Comparison of ENCODE assay signal across 23 cellular contexts in the genomic region with DNA sequence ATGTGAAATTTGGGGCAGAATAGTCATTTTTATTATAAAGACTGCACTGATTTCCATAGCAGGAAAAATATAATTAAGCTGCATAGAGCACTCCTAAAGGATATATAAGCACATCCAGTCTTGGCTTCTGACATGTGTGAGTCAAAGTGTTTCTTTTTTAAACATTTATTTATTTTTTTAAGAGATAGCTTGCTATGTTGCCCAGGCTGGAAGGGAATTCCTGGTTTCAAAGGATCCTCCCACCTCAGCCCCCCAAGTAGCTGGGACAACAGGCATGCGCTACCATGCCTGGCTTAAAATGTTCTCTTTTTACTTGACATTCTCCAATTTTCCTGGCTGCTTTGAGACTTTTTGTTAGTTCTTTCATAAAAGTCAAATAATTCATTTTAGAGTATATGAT.
A peak's percentile ranks its signal among the peaks of the same experiment; 100 is the strongest.
DNase-seq lines count a peak whose midpoint lies in the region; ATAC-seq, FAIRE-seq and TF ChIP-seq lines count a peak whose summit lies in the region.
"Had no signal": no experiment of that assay in that cellular context is flagged by ENCODE, and none has a peak within 500 bp of the region (broad histone marks: within the 10 kb centered on the region; RNA-seq: fewer than 3 reads in every experiment).

No MANE protein-coding gene starts in this region.

- H3K27ac ChIP-seq in GM23248 (no peak overlapping the region), smooth muscle cell (ENCODE audit: low read depth) (peak overlapping the region; percentile 58), kidney (ENCODE audit: low read depth in 2 of 2, low read length in 2 of 2) (no peak overlapping the region)
- H3K27ac ChIP-seq: Peyer's patch, SJCRH30 had no signal

- H2AFZ ChIP-seq in GM23248: no peak overlapping the region
- H2AFZ ChIP-seq in smooth muscle cell (ENCODE audit: low read depth): no peak overlapping the region

- ATAC-seq in activated naive CD4-positive, alpha-beta T cell treated with anti-CD3 and anti-CD28 coated beads, Interleukin-2, amount 50 U/mL, for 72 hours: no peak
- ATAC-seq in GM18867 (IDR thresholded peaks at IDR 0.05; ENCODE audit: unreplicated experiment): no peak
- ATAC-seq: A549, GM12878 had no signal

- H3K9me3 ChIP-seq in GM23248 (ENCODE audit: low read depth) (no peaks in the 10 kb centered on the region), smooth muscle cell (replicated peaks; ENCODE audit: low read depth) (no peaks in the 10 kb centered on the region), kidney (ENCODE audit: control insufficient read depth in 1 of 2, low read length in 2 of 2) (no peaks in the 10 kb centered on the region)
- H3K9me3 ChIP-seq: A549, Peyer's patch, SJCRH30 had no signal

- H3K4me2 ChIP-seq in GM23248 (ENCODE audit: unreplicated experiment) (peak overlapping the region; percentile 50), smooth muscle cell (peak overlapping the region; percentile 73)
- H3K4me2 ChIP-seq: A549 had no signal

- in situ Hi-C loops in GM23248 (cut with MboI): no loop called here

- peaks cover 15% of the 10 kb centered on the region for H3F3A ChIP-seq in GM23248 (ENCODE audit: insufficient read depth)
- no peaks in the 10 kb centered on the region for H3F3A ChIP-seq in smooth muscle cell (ENCODE audit: low read depth)

- H3K36me3 Mint-ChIP-seq in activated naive CD4-positive, alpha-beta T cell treated with anti-CD3 and anti-CD28 coated beads, Interleukin-2, amount 50 U/mL, for 72 hours: no peaks in the 10 kb centered on the region
- H3K36me3 Mint-ChIP-seq: CD14-positive monocyte had no signal

- DNase-seq in GM23248 (peak; percentile 24), amniotic stem cell (lab: John Stamatoyannopoulos, UW) (peak; percentile 5), fibroblast of mammary gland (ENCODE audit: low read depth) (peak; percentile 44), smooth muscle cell (lab: John Stamatoyannopoulos, UW; ENCODE audit: unreplicated experiment) (no peak), GDM1 (lab: John Stamatoyannopoulos, UW) (no peak), kidney (no peak)
- no peak for DNase-seq in activated naive CD4-positive, alpha-beta T cell treated with anti-CD3 and anti-CD28 coated beads, Interleukin-2, amount 50 U/mL, for 72 hours (ENCODE audit: low spot score in 2 of 2)
- DNase-seq: DMS53, GOT3, HCEC 1CT, KG1, NCI-H1694, NCI-H2081, NCI-H2171, NCI-H524 treated with DMSO at 0.1 percent for 48 hours, NCI-H82, Peyer's patch, SJCRH30 had no signal

- H3K9me3 Mint-ChIP-seq in activated naive CD4-positive, alpha-beta T cell treated with anti-CD3 and anti-CD28 coated beads, Interleukin-2, amount 50 U/mL, for 72 hours: no peaks in the 10 kb centered on the region

- H3K4me1 ChIP-seq in GM23248 (ENCODE audit: insufficient read depth): peaks cover 36% of the 10 kb centered on the region
- H3K4me1 ChIP-seq in smooth muscle cell (ENCODE audit: low read depth): peaks cover 21% of the 10 kb centered on the region
- H3K4me1 ChIP-seq in kidney (ENCODE audit: control insufficient read depth in 1 of 2, insufficient read depth in 1 of 2, low read depth in 1 of 2, low read length in 2 of 2): no peaks in the 10 kb centered on the region
- H3K4me1 ChIP-seq: Peyer's patch had no signal

- H3K36me3 ChIP-seq in GM23248 (ENCODE audit: low read depth) (no peaks in the 10 kb centered on the region), smooth muscle cell (ENCODE audit: low read depth) (no peaks in the 10 kb centered on the region), kidney (ENCODE audit: control insufficient read depth in 1 of 2, insufficient read depth in 2 of 2, low read length in 2 of 2) (no peaks in the 10 kb centered on the region)
- H3K36me3 ChIP-seq: Peyer's patch, SJCRH30 had no signal

- FAIRE-seq in kidney (lab: Jason Lieb, UNC): no peak
- FAIRE-seq: A549, GM12878 had no signal

- H3K27me3 ChIP-seq in GM23248 (replicated peaks; ENCODE audit: insufficient read depth): no peaks in the 10 kb centered on the region
- no peaks in the 10 kb centered on the region for H3K27me3 ChIP-seq in smooth muscle cell (ENCODE audit: low read depth)
- H3K27me3 ChIP-seq: Peyer's patch, SJCRH30 had no signal

- intact Hi-C loops in kidney (cut with DNase I): no loop called here

- H3K79me2 ChIP-seq in GM23248 (ENCODE audit: insufficient read depth) (no peaks in the 10 kb centered on the region), smooth muscle cell (ENCODE audit: low read depth) (peaks cover 8% of the 10 kb centered on the region)

- H3K9ac ChIP-seq in GM23248 (no peak overlapping the region), smooth muscle cell (ENCODE audit: low read depth) (no peak overlapping the region), kidney (ENCODE audit: low read length in 2 of 2) (no peak overlapping the region)

- TF ChIP-seq CTCF in fibroblast of mammary gland (conservative IDR thresholded peaks at IDR 0.05; ENCODE audit: control insufficient read depth, insufficient read depth, low read depth, low read length): no peak
- TF ChIP-seq CTCF in smooth muscle cell (IDR thresholded peaks at IDR 0.05; ENCODE audit: borderline replicate concordance, insufficient read depth, poor library complexity, severe bottlenecking): no peak
- no peak for TF ChIP-seq CTCF in kidney (IDR thresholded peaks at IDR 0.05; ENCODE audit: borderline replicate concordance, extremely low read depth, insufficient read depth)

- no peak overlapping the region for H3K4me3 ChIP-seq in GM23248
- no peak overlapping the region for H3K4me3 ChIP-seq in fibroblast of mammary gland (ENCODE audit: control insufficient read depth, low read depth, low read length)
- H3K4me3 ChIP-seq in smooth muscle cell: no peak overlapping the region
- H3K4me3 ChIP-seq in kidney (ENCODE audit: low read length in 2 of 2): no peak overlapping the region
- H3K4me3 ChIP-seq: A549, GM12878, Peyer's patch, SJCRH30 had no signal

- H4K20me1 ChIP-seq in GM23248 (ENCODE audit: insufficient read depth) (no peaks in the 10 kb centered on the region), smooth muscle cell (ENCODE audit: low read depth) (no peaks in the 10 kb centered on the region)

- no peaks in the 10 kb centered on the region for H3K9me2 ChIP-seq in GM23248 (ENCODE audit: insufficient read depth)

- WGBS in GM23248 (ENCODE audit: low coverage in 1 of 2, low lambda C conversion rate in 2 of 2, missing lambda C conversion rate in 2 of 2), 2 experiments: 94 to 97% methylated on average over 1 of the region's 1 CpG
- 68% methylated on average over 1 of the region's 1 CpG for WGBS in smooth muscle cell (ENCODE audit: low lambda C conversion rate)

- H3K27ac Mint-ChIP-seq in activated naive CD4-positive, alpha-beta T cell treated with anti-CD3 and anti-CD28 coated beads, Interleukin-2, amount 50 U/mL, for 72 hours: no peak overlapping the region
- H3K27ac Mint-ChIP-seq: B cell, CD14-positive monocyte had no signal

Comparison
In these comparisons a context has a peak if more than half of its experiments do, and no peak if none do; other contexts are left out.
1. DNase-seq: peak in GM23248 (single experiment), amniotic stem cell (single experiment) and fibroblast of mammary gland (single experiment); none in smooth muscle cell (single experiment), GDM1 (single experiment), activated naive CD4-positive, alpha-beta T cell treated with anti-CD3 and anti-CD28 coated beads, Interleukin-2, amount 50 U/mL, for 72 hours (0 of 2) and kidney (single experiment).